ENCODE assay signal across 8 cellular contexts in the genomic region with DNA sequence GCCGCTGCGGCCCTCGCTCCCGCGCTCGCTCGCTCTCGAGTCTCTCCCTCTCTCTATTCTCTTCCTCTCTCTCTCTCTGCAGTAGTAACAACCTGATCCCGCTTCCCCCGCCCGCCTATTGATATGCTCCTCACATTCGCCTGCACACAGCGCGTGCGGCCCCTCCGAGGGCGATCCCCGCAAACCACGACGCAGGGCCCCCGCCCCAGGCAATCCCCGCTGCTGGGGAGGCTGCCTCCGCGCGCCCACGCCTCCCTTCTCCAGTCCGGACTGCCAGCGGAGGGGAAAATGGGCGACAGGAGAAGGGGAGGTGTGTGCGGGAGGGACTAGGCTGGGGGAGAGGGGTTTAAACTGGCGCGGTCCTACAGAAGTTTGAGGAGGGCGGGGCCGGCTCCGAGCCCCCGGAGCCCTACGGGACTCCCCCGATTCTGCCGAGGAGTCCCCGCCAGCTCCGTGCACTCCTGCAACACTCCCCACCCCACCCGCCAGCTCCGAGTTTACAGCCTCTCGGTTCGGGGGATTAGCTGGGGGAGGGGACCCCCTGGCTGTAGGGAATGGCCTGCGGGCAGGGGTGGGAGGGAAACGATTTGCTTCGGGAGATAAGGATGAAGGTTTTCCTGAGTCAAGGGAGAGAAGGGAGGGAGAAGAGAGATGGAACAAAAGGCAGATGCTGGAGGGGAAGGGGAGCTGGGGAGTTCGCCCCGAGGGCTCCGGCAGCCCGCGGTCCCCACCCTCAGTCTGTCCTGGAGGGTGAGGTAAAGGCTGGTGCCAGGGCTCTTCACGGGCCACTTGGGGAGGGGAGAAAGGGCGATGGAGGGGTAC.
DNase-seq lines count a peak whose midpoint lies in the region; ATAC-seq and TF ChIP-seq lines count a peak whose summit lies in the region.

No MANE protein-coding gene starts in this region.

- peaks cover 100% of the 10 kb centered on the region for H3K27me3 Mint-ChIP-seq in MCF 10A (ENCODE audit: insufficient read depth, unreplicated experiment)
- peaks cover 50% of the 10 kb centered on the region for H3K27me3 Mint-ChIP-seq in memory B cell

- BruUV-seq in MCF 10A (replicated peaks; lab: Mats Ljungman, UMichigan) (no TSS peak), OCI-LY7 (replicated peaks; lab: Mats Ljungman, UMichigan) (no TSS peak)

- H3K4me1 ChIP-seq in breast epithelium (peaks cover 0 to 5% of the 10 kb centered on the region in 2 donors), upper lobe of left lung (peaks cover 17 to 31% (median 23%) of the 10 kb centered on the region in 4 donors), OCI-LY7 (ENCODE audit: insufficient read depth, low read length, poor library complexity, severe bottlenecking) (no peaks in the 10 kb centered on the region)

- CTCF ChIA-PET in MCF 10A (lab: Yijun Ruan, JAX): interaction anchor here (0.6 kb wide), 1 partner anchor 11 kb away, joined by 3 read pairs; no protein-coding TSS in a partner anchor
- CTCF ChIA-PET in OCI-LY7 (lab: Charles Lee; ENCODE audit: unreplicated experiment): no interaction called here

- TF ChIP-seq POLR2A in breast epithelium (IDR thresholded peaks at IDR 0.05): no peak
- TF ChIP-seq POLR2A in upper lobe of left lung (IDR thresholded peaks at IDR 0.05): no peak

- ATAC-seq in memory B cell (ENCODE audit: low read depth) (peak; percentile 55), upper lobe of left lung (ENCODE audit: low FRiP score in 2 of 2) (peak in 1 of 2 donors; percentile 40)

- no peaks in the 10 kb centered on the region for H3K9me3 Mint-ChIP-seq in MCF 10A (ENCODE audit: unreplicated experiment)
- no peaks in the 10 kb centered on the region for H3K9me3 Mint-ChIP-seq in memory B cell

- H3K79me2 ChIP-seq in OCI-LY7 (ENCODE audit: insufficient read depth, low read depth, low read length): no peaks in the 10 kb centered on the region

- H3K4me1 Mint-ChIP-seq in MCF 10A (ENCODE audit: insufficient read depth, unreplicated experiment): no peaks in the 10 kb centered on the region
- H3K4me1 Mint-ChIP-seq in memory B cell: peaks cover 17% of the 10 kb centered on the region

- H3K9me3 ChIP-seq in breast epithelium (no peaks in the 10 kb centered on the region), upper lobe of left lung (no peaks in the 10 kb centered on the region), OCI-LY7 (ENCODE audit: low read length) (no peaks in the 10 kb centered on the region)

- H3K4me3 ChIP-seq in breast epithelium (peak overlapping the region; percentile 14 to 72 (median 48)), upper lobe of left lung (peak overlapping the region in 3 of 4 donors; percentile 25 to 40 (median 36)), OCI-LY7 (ENCODE audit: low read depth, low read length, poor library complexity, severe bottlenecking) (no peak overlapping the region)

- H3K27me3 ChIP-seq in breast epithelium (peaks cover 0 to 10% of the 10 kb centered on the region in 2 donors), upper lobe of left lung (peaks cover 0 to 28% (median 16%) of the 10 kb centered on the region in 4 donors)

- POLR2A ChIA-PET in MCF 10A (lab: Yijun Ruan, JAX): no interaction called here
- POLR2A ChIA-PET in OCI-LY7 (lab: Charles Lee): no interaction called here

- H3K4me2 ChIP-seq in OCI-LY7 (ENCODE audit: low read length): no peak overlapping the region

- no peak for TF ChIP-seq EP300 in upper lobe of left lung (IDR thresholded peaks at IDR 0.05)

- no peak for DNase-seq in breast epithelium (ENCODE audit: low spot score in 2 of 2)
- no peak for DNase-seq in MCF 10A (ENCODE audit: unreplicated experiment)
- peak; percentile 12 for DNase-seq in amniotic epithelial cell (ENCODE audit: low read depth)
- DNase-seq in memory B cell (ENCODE audit: low spot score in 2 of 2): no peak
- peak in 1 of 2 donors; percentile 83 for DNase-seq in upper lobe of left lung
- DNase-seq in OCI-LY7 (ENCODE audit: low spot score): no peak
- no peak for DNase-seq in occipital lobe (lab: John Stamatoyannopoulos, UW)
- DNase-seq in NOMO-1 (lab: John Stamatoyannopoulos, UW; ENCODE audit: unreplicated experiment in 2 of 2): no peak

- WGBS in upper lobe of left lung, 2 donors: 1% methylated on average over 36 to 55 of the region's 55 CpGs

- no peaks in the 10 kb centered on the region for H3K36me3 ChIP-seq in breast epithelium
- no peaks in the 10 kb centered on the region for H3K36me3 ChIP-seq in upper lobe of left lung
- H3K36me3 ChIP-seq in OCI-LY7 (ENCODE audit: insufficient read depth, low read length): no peaks in the 10 kb centered on the region

- H3K9me2 ChIP-seq in OCI-LY7 (ENCODE audit: insufficient read depth, low read length): no peaks in the 10 kb centered on the region

- H4K20me1 ChIP-seq in OCI-LY7 (ENCODE audit: insufficient read depth, low read length): no peaks in the 10 kb centered on the region

- TF ChIP-seq CTCF in breast epithelium (IDR thresholded peaks at IDR 0.05): no peak
- no peak for TF ChIP-seq CTCF in MCF 10A (IDR thresholded peaks at IDR 0.05; ENCODE audit: unreplicated experiment)
- no peak for TF ChIP-seq CTCF in upper lobe of left lung (IDR thresholded peaks at IDR 0.05)
- TF ChIP-seq CTCF in OCI-LY7 (conservative IDR thresholded peaks at IDR 0.05; ENCODE audit: low read length): no peak

- no peak overlapping the region for H3K27ac ChIP-seq in breast epithelium
- H3K27ac ChIP-seq in upper lobe of left lung: no peak overlapping the region
- H3K27ac ChIP-seq in OCI-LY7 (ENCODE audit: low read depth, low read length, poor library complexity, severe bottlenecking): no peak overlapping the region

- no peak overlapping the region for H2AFZ ChIP-seq in OCI-LY7 (ENCODE audit: low read length)

- H3K27ac Mint-ChIP-seq in MCF 10A (ENCODE audit: low read depth, unreplicated experiment) (no peak overlapping the region), memory B cell (no peak overlapping the region)

- H3K4me3 Mint-ChIP-seq in MCF 10A (ENCODE audit: unreplicated experiment) (no peak overlapping the region), memory B cell (peak overlapping the region; percentile 81)

- no peaks in the 10 kb centered on the region for H3K36me3 Mint-ChIP-seq in MCF 10A (ENCODE audit: insufficient read depth, unreplicated experiment)
- peaks cover 2% of the 10 kb centered on the region for H3K36me3 Mint-ChIP-seq in memory B cell

- intact Hi-C loops in breast epithelium (cut with DNase I; ENCODE audit: low total_unique reads) (no loop called here), MCF 10A (cut with micrococcal nuclease) (no loop called here), OCI-LY7 (cut with micrococcal nuclease; ENCODE audit: unreplicated experiment) (no loop called here)
